Comparison of ENCODE assay signal across 10 cellular contexts in the genomic region with DNA sequence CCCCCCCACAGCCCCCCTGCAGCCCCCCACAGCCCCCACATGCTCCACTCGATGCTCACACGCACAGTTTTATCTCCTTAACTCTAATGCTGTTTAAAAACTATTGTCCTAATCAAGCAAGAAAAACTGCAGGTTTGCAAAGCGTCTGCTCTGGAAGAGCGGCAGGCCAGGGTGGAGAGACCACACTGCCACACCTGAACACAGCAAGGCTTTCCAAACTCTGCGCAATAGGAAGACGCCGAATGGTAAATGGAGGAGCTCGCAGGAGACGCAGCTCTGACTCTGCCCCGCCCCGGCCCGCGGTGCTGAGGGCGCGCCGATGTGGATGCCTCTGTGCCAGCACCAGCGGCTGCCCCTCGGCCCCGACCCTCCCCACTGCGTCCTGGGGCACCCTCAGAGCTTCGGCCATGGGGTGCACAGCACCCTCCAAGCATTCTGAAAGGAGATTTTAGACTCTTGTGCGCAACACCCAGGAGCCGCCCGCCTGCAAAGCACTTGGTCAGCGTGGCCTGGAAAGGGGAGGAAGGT. TPM values are rescaled to one million over a fixed set of nuclear protein-coding genes. Genes with fewer than 3 reads are reported as not detected.
DNase-seq lines count a peak whose midpoint lies in the region; ATAC-seq, FAIRE-seq and TF ChIP-seq lines count a peak whose summit lies in the region.
"Had no signal": no experiment of that assay in that cellular context is flagged by ENCODE, and none has a peak within 500 bp of the region (broad histone marks: within the 10 kb centered on the region; RNA-seq: fewer than 3 reads in every experiment).

No MANE protein-coding gene starts in this region.

- peak; percentile 54 for DNase-seq in AG08396 (ENCODE audit: low spot score)
- DNase-seq in astrocyte (ENCODE audit: low read depth) = peak; percentile 53
- no peak for DNase-seq in memory B cell (ENCODE audit: low spot score in 2 of 2)
- no peak for DNase-seq in mucosa of gallbladder (ENCODE audit: low spot score)
- no peak for DNase-seq in activated CD4-positive, CD25-positive, alpha-beta regulatory T cell treated with anti-CD3 and anti-CD28 coated beads, Interleukin-2, amount 50 U/mL, for 72 hours
- no peak for DNase-seq in NCI-H2196 treated with DMSO at 0.1 percent for 48 hours (lab: John Stamatoyannopoulos, UW; ENCODE audit: unreplicated experiment)

- no peak overlapping the region for H3K4me2 ChIP-seq in astrocyte (ENCODE audit: low read length)

- no peak for FAIRE-seq in astrocyte (lab: Jason Lieb, UNC)
- FAIRE-seq: GM18507, islet of Langerhans had no signal

- H3K27me3 Mint-ChIP-seq in astrocyte (ENCODE audit: low read depth, unreplicated experiment) (no peaks in the 10 kb centered on the region), memory B cell (no peaks in the 10 kb centered on the region)

- H3K79me2 ChIP-seq in astrocyte (ENCODE audit: insufficient read depth, low read length) = peaks cover 88% of the 10 kb centered on the region

- H3K4me3 ChIP-seq in HEK293 (ENCODE audit: low read depth, low read length) = no peak overlapping the region
- no peak overlapping the region for H3K4me3 ChIP-seq in astrocyte (ENCODE audit: insufficient read depth, low read depth, low read length)

- H3K9me3 Mint-ChIP-seq in astrocyte (ENCODE audit: unreplicated experiment) (no peaks in the 10 kb centered on the region), memory B cell (no peaks in the 10 kb centered on the region)

- peaks cover 8% of the 10 kb centered on the region for H3K36me3 Mint-ChIP-seq in astrocyte (ENCODE audit: low read depth, unreplicated experiment)
- H3K36me3 Mint-ChIP-seq in memory B cell = peaks cover 5% of the 10 kb centered on the region

- no peaks in the 10 kb centered on the region for H3K27me3 ChIP-seq in astrocyte (ENCODE audit: insufficient read depth, low read length)

- H2AFZ ChIP-seq in astrocyte (ENCODE audit: low read depth, low read length) = no peak overlapping the region

- H3K9me3 ChIP-seq in HEK293 (ENCODE audit: control insufficient read depth, insufficient read depth, low read depth, low read length) (no peaks in the 10 kb centered on the region), astrocyte (ENCODE audit: insufficient read depth, low read depth, low read length) (no peaks in the 10 kb centered on the region)

- H3K27ac Mint-ChIP-seq in astrocyte (ENCODE audit: unreplicated experiment) (peak overlapping the region; percentile 91), memory B cell (peak overlapping the region; percentile 86)

- H3K27ac ChIP-seq in HEK293 (ENCODE audit: extremely low read depth, low read depth, low read length) (no peak overlapping the region), astrocyte (ENCODE audit: low read depth, low read length) (no peak overlapping the region)

- ATAC-seq in memory B cell (ENCODE audit: low read depth) = peak; percentile 34
- no peak for ATAC-seq in HG03097 (IDR thresholded peaks at IDR 0.05; ENCODE audit: low FRiP score, unreplicated experiment)

- no peak overlapping the region for H3K4me3 Mint-ChIP-seq in astrocyte (ENCODE audit: unreplicated experiment)
- H3K4me3 Mint-ChIP-seq in memory B cell = peak overlapping the region; percentile 62

- H4K20me1 ChIP-seq in astrocyte (ENCODE audit: insufficient read depth, low read length) = peaks cover 79% of the 10 kb centered on the region

- TF ChIP-seq CTCF in HEK293 (tag by site-specific recombination; IDR thresholded peaks at IDR 0.05) (no peak), astrocyte (IDR thresholded peaks at IDR 0.05; ENCODE audit: insufficient read depth, low read depth, low read length) (no peak)

- H3K4me1 ChIP-seq in HEK293 (ENCODE audit: control insufficient read depth, insufficient read depth, low read length) (no peaks in the 10 kb centered on the region), astrocyte (ENCODE audit: insufficient read depth, low read length) (peaks cover 39% of the 10 kb centered on the region)

- no peak overlapping the region for H3K9ac ChIP-seq in astrocyte (ENCODE audit: low read length)

- POLR2A ChIA-PET in HEK293 (lab: Yijun Ruan, JAX) = no interaction called here

- CTCF ChIA-PET in HEK293 (lab: Yijun Ruan, JAX) = no interaction called here

- H3K4me1 Mint-ChIP-seq in astrocyte (ENCODE audit: low read depth, unreplicated experiment) (peaks cover 37% of the 10 kb centered on the region), memory B cell (peaks cover 42% of the 10 kb centered on the region)

- H3K36me3 ChIP-seq in HEK293 (ENCODE audit: control insufficient read depth in 2 of 2, insufficient read depth in 1 of 2, low read length in 2 of 2) (no peaks in the 10 kb centered on the region), astrocyte (ENCODE audit: insufficient read depth, low read length) (no peaks in the 10 kb centered on the region)

TF ChIP-seq in HEK293, 187 proteins besides CTCF, POLR2A, EP300 and RAD21:
- TF ChIP-seq, protein P1, sequence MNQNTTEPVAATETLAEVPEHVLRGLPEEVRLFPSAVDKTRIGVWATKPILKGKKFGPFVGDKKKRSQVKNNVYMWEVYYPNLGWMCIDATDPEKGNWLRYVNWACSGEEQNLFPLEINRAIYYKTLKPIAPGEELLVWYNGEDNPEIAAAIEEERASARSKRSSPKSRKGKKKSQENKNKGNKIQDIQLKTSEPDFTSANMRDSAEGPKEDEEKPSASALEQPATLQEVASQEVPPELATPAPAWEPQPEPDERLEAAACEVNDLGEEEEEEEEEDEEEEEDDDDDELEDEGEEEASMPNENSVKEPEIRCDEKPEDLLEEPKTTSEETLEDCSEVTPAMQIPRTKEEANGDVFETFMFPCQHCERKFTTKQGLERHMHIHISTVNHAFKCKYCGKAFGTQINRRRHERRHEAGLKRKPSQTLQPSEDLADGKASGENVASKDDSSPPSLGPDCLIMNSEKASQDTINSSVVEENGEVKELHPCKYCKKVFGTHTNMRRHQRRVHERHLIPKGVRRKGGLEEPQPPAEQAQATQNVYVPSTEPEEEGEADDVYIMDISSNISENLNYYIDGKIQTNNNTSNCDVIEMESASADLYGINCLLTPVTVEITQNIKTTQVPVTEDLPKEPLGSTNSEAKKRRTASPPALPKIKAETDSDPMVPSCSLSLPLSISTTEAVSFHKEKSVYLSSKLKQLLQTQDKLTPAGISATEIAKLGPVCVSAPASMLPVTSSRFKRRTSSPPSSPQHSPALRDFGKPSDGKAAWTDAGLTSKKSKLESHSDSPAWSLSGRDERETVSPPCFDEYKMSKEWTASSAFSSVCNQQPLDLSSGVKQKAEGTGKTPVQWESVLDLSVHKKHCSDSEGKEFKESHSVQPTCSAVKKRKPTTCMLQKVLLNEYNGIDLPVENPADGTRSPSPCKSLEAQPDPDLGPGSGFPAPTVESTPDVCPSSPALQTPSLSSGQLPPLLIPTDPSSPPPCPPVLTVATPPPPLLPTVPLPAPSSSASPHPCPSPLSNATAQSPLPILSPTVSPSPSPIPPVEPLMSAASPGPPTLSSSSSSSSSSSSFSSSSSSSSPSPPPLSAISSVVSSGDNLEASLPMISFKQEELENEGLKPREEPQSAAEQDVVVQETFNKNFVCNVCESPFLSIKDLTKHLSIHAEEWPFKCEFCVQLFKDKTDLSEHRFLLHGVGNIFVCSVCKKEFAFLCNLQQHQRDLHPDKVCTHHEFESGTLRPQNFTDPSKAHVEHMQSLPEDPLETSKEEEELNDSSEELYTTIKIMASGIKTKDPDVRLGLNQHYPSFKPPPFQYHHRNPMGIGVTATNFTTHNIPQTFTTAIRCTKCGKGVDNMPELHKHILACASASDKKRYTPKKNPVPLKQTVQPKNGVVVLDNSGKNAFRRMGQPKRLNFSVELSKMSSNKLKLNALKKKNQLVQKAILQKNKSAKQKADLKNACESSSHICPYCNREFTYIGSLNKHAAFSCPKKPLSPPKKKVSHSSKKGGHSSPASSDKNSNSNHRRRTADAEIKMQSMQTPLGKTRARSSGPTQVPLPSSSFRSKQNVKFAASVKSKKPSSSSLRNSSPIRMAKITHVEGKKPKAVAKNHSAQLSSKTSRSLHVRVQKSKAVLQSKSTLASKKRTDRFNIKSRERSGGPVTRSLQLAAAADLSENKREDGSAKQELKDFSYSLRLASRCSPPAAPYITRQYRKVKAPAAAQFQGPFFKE (tag by site-specific recombination; IDR thresholded peaks at IDR 0.05; ENCODE audit: borderline replicate concordance) = no peak
- TF ChIP-seq, protein P2, sequence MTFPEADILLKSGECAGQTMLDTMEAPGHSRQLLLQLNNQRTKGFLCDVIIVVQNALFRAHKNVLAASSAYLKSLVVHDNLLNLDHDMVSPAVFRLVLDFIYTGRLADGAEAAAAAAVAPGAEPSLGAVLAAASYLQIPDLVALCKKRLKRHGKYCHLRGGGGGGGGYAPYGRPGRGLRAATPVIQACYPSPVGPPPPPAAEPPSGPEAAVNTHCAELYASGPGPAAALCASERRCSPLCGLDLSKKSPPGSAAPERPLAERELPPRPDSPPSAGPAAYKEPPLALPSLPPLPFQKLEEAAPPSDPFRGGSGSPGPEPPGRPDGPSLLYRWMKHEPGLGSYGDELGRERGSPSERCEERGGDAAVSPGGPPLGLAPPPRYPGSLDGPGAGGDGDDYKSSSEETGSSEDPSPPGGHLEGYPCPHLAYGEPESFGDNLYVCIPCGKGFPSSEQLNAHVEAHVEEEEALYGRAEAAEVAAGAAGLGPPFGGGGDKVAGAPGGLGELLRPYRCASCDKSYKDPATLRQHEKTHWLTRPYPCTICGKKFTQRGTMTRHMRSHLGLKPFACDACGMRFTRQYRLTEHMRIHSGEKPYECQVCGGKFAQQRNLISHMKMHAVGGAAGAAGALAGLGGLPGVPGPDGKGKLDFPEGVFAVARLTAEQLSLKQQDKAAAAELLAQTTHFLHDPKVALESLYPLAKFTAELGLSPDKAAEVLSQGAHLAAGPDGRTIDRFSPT (tag by site-specific recombination; IDR thresholded peaks at IDR 0.05) = no peak
- TF ChIP-seq ZBTB1 (tag by site-specific recombination; IDR thresholded peaks at IDR 0.05) = no peak
- TF ChIP-seq ZNF664 (tag by site-specific recombination; IDR thresholded peaks at IDR 0.05) = no peak
- no peak for TF ChIP-seq KLF17 (tag by site-specific recombination; IDR thresholded peaks at IDR 0.05)
- TF ChIP-seq ZNF600 (tag by site-specific recombination; IDR thresholded peaks at IDR 0.05) = peak; percentile 88
- no peak for TF ChIP-seq ZNF558 (tag by site-specific recombination; IDR thresholded peaks at IDR 0.05)
- no peak for TF ChIP-seq ZNF776 (tag by site-specific recombination; IDR thresholded peaks at IDR 0.05; ENCODE audit: borderline replicate concordance)

RNA-seq across cellular contexts. Expression of gene RASA3, which starts 32.4 kb away (rescaled TPM):
- 41.1 and 41.4 TPM in 2 replicates for total RNA-seq in astrocyte
- 11.7 TPM for total RNA-seq in mucosa of gallbladder

Comparison
In these comparisons a context has a peak if more than half of its experiments do, and no peak if none do; other contexts are left out.
1. DNase-seq: peak in AG08396 (single experiment) and astrocyte (single experiment); none in memory B cell (0 of 2), mucosa of gallbladder (single experiment), activated CD4-positive, CD25-positive, alpha-beta regulatory T cell treated with anti-CD3 and anti-CD28 coated beads, Interleukin-2, amount 50 U/mL, for 72 hours (single experiment) and NCI-H2196 treated with DMSO at 0.1 percent for 48 hours (single experiment).